Comparison of ENCODE assay signal across 1 cellular context in genomic region chr14:68794130-68794855, GRCh38.
TF ChIP-seq lines count a peak whose summit lies in the region.

No MANE protein-coding gene starts in this region.

TF ChIP-seq in K562, 482 proteins besides CTCF, POLR2A, EP300 and RAD21 (continued from another document):
- 0 out of 2 replicates have a peak, but pooled peaks have one; percentile 5 for TF ChIP-seq THRB (CRISPR knock-in tag; conservative IDR thresholded peaks at IDR 0.05)
- peak; percentile 18 for TF ChIP-seq SAFB (IDR thresholded peaks at IDR 0.05; ENCODE audit: borderline replicate concordance, low read depth, low read length)
- no peak for TF ChIP-seq MEF2D (tag; conservative IDR thresholded peaks at IDR 0.05; ENCODE audit: low read depth)
